In the genomic region with DNA sequence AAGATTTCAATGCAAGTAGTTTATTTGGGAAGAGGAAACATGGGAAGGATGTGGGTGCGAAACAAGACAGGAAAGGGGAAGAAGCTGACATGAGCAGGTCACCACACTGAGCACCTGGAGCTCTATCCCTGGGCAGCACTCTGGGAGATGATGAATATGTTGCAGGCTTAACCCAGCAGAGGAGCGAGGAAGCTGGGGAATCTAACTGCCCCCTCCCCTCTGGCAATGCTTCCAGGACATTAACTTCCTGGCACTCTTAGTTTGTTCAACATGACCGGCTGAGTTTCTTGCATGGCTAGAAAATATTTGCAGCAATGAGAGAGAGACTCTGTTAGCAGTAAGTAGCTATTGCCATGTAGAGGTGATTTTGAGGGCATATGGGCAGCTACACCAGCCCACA, we compare ENCODE assay signal across 12 cellular contexts. TPM values are rescaled to one million over a fixed set of nuclear protein-coding genes. Genes with fewer than 3 reads are reported as not detected.
"Had no signal": no experiment of that assay in that cellular context is flagged by ENCODE, and none has a peak within 500 bp of the region (broad histone marks: within the 10 kb centered on the region; RNA-seq: fewer than 3 reads in every experiment).

No MANE protein-coding gene starts in this region.

- DNase-seq: activated CD4-positive, alpha-beta T cell treated with anti-CD3 and anti-CD28 coated beads for 4 hours; activated CD8-positive, alpha-beta memory T cell treated with anti-CD3 and anti-CD28 coated beads, Interleukin-2, amount 50 U/mL, for 4 hours; activated effector memory CD4-positive, alpha-beta T cell treated with Interleukin-2 at 50 U/mL for 16 hours; activated naive CD4-positive, alpha-beta T cell treated with anti-CD3 and anti-CD28 coated beads, Interleukin-2, amount 10 ng/mL, durations not matched to agents 7 days and 5 days; activated T-cell treated with anti-CD3 and anti-CD28 coated beads, Interleukin-2, amount 50 U/mL, for 48 hours; effector memory CD4-positive, alpha-beta T cell; occipital lobe; stimulated activated naive CD8-positive, alpha-beta T cell treated with anti-CD3 and anti-CD28 coated beads, Interleukin-15, Interleukin-2, amounts not matched to agents 100 U/mL and 50 U/mL, for 24 hours; substantia nigra had no signal

- H3K9me3 Mint-ChIP-seq: natural killer cell treated with Interleukin-12 subunit alpha and Interleukin-12 subunit beta and Interleukin-15 and Interleukin-18, amount 100 ng/mL, for 72 hours; T-helper 2 cell treated with Interferon-gamma antibody and Interleukin-4, amounts not matched to agents 5 μg/mL and 100 μg/mL, for 36 hours had no signal

- H3K27ac Mint-ChIP-seq: activated naive CD4-positive, alpha-beta T cell treated with anti-CD3 and anti-CD28 coated beads, Interleukin-2, amount 10 ng/mL, durations not matched to agents 7 days and 5 days; T-helper 2 cell treated with Interferon-gamma antibody and Interleukin-4, amounts not matched to agents 5 μg/mL and 100 μg/mL, for 36 hours; WTC11 had no signal

- ATAC-seq: natural killer cell treated with Interleukin-12 subunit alpha and Interleukin-12 subunit beta and Interleukin-15 and Interleukin-18, amount 100 ng/mL, for 72 hours; stimulated activated naive CD8-positive, alpha-beta T cell treated with anti-CD3 and anti-CD28 coated beads, Interleukin-15, Interleukin-2, amounts not matched to agents 100 U/mL and 50 U/mL, for 24 hours; WTC11 had no signal

- H3K4me3 Mint-ChIP-seq: activated naive CD4-positive, alpha-beta T cell treated with anti-CD3 and anti-CD28 coated beads, Interleukin-2, amount 10 ng/mL, durations not matched to agents 7 days and 5 days; natural killer cell treated with Interleukin-12 subunit alpha and Interleukin-12 subunit beta and Interleukin-15 and Interleukin-18, amount 100 ng/mL, for 72 hours; T-helper 2 cell treated with Interferon-gamma antibody and Interleukin-4, amounts not matched to agents 5 μg/mL and 100 μg/mL, for 36 hours; WTC11 had no signal

- H3K27me3 Mint-ChIP-seq: activated naive CD4-positive, alpha-beta T cell treated with anti-CD3 and anti-CD28 coated beads, Interleukin-2, amount 10 ng/mL, durations not matched to agents 7 days and 5 days; natural killer cell treated with Interleukin-12 subunit alpha and Interleukin-12 subunit beta and Interleukin-15 and Interleukin-18, amount 100 ng/mL, for 72 hours had no signal

RNA-seq across cellular contexts. Expression of gene CCN5, which starts 58.7 kb away (rescaled TPM):
- total RNA-seq: natural killer cell treated with Interleukin-12 subunit alpha and Interleukin-12 subunit beta and Interleukin-15 and Interleukin-18, amount 100 ng/mL, for 72 hours; occipital lobe had no signal
